18 cellular contexts compared by ENCODE assay signal in genomic region chr14:22266683-22267082, GRCh38.
"Had no signal": no experiment of that assay in that cellular context is flagged by ENCODE, and none has a peak within 500 bp of the region (broad histone marks: within the 10 kb centered on the region; RNA-seq: fewer than 3 reads in every experiment).

No MANE protein-coding gene starts in this region.

- H3K9me3 ChIP-seq: prostate gland, right lobe of liver, stomach, testis, upper lobe of right lung had no signal

- H3K4me1 Mint-ChIP-seq: activated CD4-positive, alpha-beta T cell treated with anti-CD3 and anti-CD28 coated beads, Interleukin-2, amount 10 ng/mL, durations not matched to agents 24 days and 14 days; nephron had no signal

- H3K27me3 Mint-ChIP-seq: activated CD4-positive, alpha-beta T cell treated with anti-CD3 and anti-CD28 coated beads, Interleukin-2, amount 10 ng/mL, durations not matched to agents 24 days and 14 days; effector memory CD8-positive, alpha-beta T cell had no signal

- H3K4me3 ChIP-seq: prostate gland, right lobe of liver, smooth muscle cell, stomach, testis, upper lobe of right lung had no signal

- H3K4me3 Mint-ChIP-seq: activated CD4-positive, alpha-beta T cell treated with anti-CD3 and anti-CD28 coated beads, Interleukin-2, amount 10 ng/mL, durations not matched to agents 24 days and 14 days; dendritic cell treated with granulocyte-macrophage colony-stimulating factor and Interleukin-4, amounts not matched to agents 40 ng/mL and 50 ng/mL, for 4 days; effector memory CD8-positive, alpha-beta T cell; nephron; WTC11 had no signal

- ATAC-seq: activated T-cell treated with anti-CD3 and anti-CD28 coated beads, Interleukin-2, amount 50 U/mL, for 4 hours; effector memory CD8-positive, alpha-beta T cell; right lobe of liver; WTC11 had no signal

- H3K9me3 Mint-ChIP-seq: activated CD4-positive, alpha-beta T cell treated with anti-CD3 and anti-CD28 coated beads, Interleukin-2, amount 10 ng/mL, durations not matched to agents 24 days and 14 days; activated T-cell treated with anti-CD3 and anti-CD28 coated beads, Interleukin-2, amount 50 U/mL, for 4 hours; dendritic cell treated with granulocyte-macrophage colony-stimulating factor and Interleukin-4, amounts not matched to agents 40 ng/mL and 50 ng/mL, for 4 days; effector memory CD8-positive, alpha-beta T cell; nephron had no signal

- H3K4me1 ChIP-seq: prostate gland, right lobe of liver, upper lobe of right lung had no signal

- H3K27me3 ChIP-seq: right lobe of liver, stomach, testis, upper lobe of right lung had no signal

- H3K36me3 Mint-ChIP-seq: WTC11 had no signal

- H3K27ac Mint-ChIP-seq: dendritic cell treated with granulocyte-macrophage colony-stimulating factor and Interleukin-4, amounts not matched to agents 40 ng/mL and 50 ng/mL, for 4 days; effector memory CD8-positive, alpha-beta T cell; nephron; WTC11 had no signal

- H3K36me3 ChIP-seq: prostate gland, right lobe of liver, stomach, upper lobe of right lung had no signal

- DNase-seq: activated CD4-positive, alpha-beta T cell treated with anti-CD3 and anti-CD28 coated beads, Interleukin-2, amount 10 ng/mL, durations not matched to agents 24 days and 14 days; activated gamma-delta T cell treated with Interleukin-2 at 50 U/mL for 16 hours; activated T-cell treated with anti-CD3 and anti-CD28 coated beads, Interleukin-2, amount 50 U/mL, for 4 hours; aorta; cerebellar nuclear complex; effector memory CD8-positive, alpha-beta T cell; foreskin melanocyte; mesendoderm; occipital lobe; right lobe of liver; stomach; testis; upper lobe of right lung had no signal

- H3K4me2 ChIP-seq: smooth muscle cell had no signal
